ENCODE assay signal across 8 cellular contexts in genomic region chr19:17074628-17075034, GRCh38.
DNase-seq lines count a peak whose midpoint lies in the region; ATAC-seq and TF ChIP-seq lines count a peak whose summit lies in the region.

No MANE protein-coding gene starts in this region.

- no peaks in the 10 kb centered on the region for H3K27me3 Mint-ChIP-seq in T-helper 1 cell treated with Interleukin-12 subunit alpha and Interleukin-12 subunit beta and Interleukin-4 antibody, amounts not matched to agents 30 μg/mL and 1 μg/mL, for 36 hours (ENCODE audit: low read depth)

- CTCF ChIA-PET in RWPE1 (lab: Yijun Ruan, JAX): interaction anchor here (0.5 kb wide), 1 partner anchor 82 kb away, joined by 3 read pairs; no protein-coding TSS in a partner anchor

- ATAC-seq in GM18520 (IDR thresholded peaks at IDR 0.05; ENCODE audit: unreplicated experiment): no peak

- peaks cover 46% of the 10 kb centered on the region for H3K4me1 Mint-ChIP-seq in T-helper 1 cell treated with Interleukin-12 subunit alpha and Interleukin-12 subunit beta and Interleukin-4 antibody, amounts not matched to agents 30 μg/mL and 1 μg/mL, for 36 hours (ENCODE audit: low read depth)

- H3K27ac ChIP-seq in RWPE1: peak overlapping the region; percentile 95

- H3K27ac Mint-ChIP-seq in T-helper 1 cell treated with Interleukin-12 subunit alpha and Interleukin-12 subunit beta and Interleukin-4 antibody, amounts not matched to agents 30 μg/mL and 1 μg/mL, for 36 hours: peak overlapping the region; percentile 97

- TF ChIP-seq CTCF in RWPE1 (conservative IDR thresholded peaks at IDR 0.05; ENCODE audit: low read depth) (no peak), fibroblast of mammary gland (conservative IDR thresholded peaks at IDR 0.05; ENCODE audit: control insufficient read depth, insufficient read depth, low read depth, low read length) (no peak)

- POLR2A ChIA-PET in RWPE1 (lab: Yijun Ruan, JAX; ENCODE audit: low non-redundant PET): no interaction called here

- peak overlapping the region; percentile 100 for H3K4me3 Mint-ChIP-seq in T-helper 1 cell treated with Interleukin-12 subunit alpha and Interleukin-12 subunit beta and Interleukin-4 antibody, amounts not matched to agents 30 μg/mL and 1 μg/mL, for 36 hours

- peaks cover 24% of the 10 kb centered on the region for H3K36me3 Mint-ChIP-seq in T-helper 1 cell treated with Interleukin-12 subunit alpha and Interleukin-12 subunit beta and Interleukin-4 antibody, amounts not matched to agents 30 μg/mL and 1 μg/mL, for 36 hours (ENCODE audit: low read depth)

- DNase-seq in T-helper 1 cell: no peak
- no peak for DNase-seq in RWPE1 (ENCODE audit: low spot score)
- no peak for DNase-seq in fibroblast of mammary gland (ENCODE audit: low read depth)
- DNase-seq in skeletal muscle cell (ENCODE audit: low read depth): no peak
- DNase-seq in HCEC 1CT: no peak
- no peak for DNase-seq in stimulated activated naive CD4-positive, alpha-beta T cell treated with Interleukin-2 at 50 U/mL for 16 hours (lab: John Stamatoyannopoulos, UW)

- no peaks in the 10 kb centered on the region for H3K9me3 Mint-ChIP-seq in T-helper 1 cell treated with Interleukin-12 subunit alpha and Interleukin-12 subunit beta and Interleukin-4 antibody, amounts not matched to agents 30 μg/mL and 1 μg/mL, for 36 hours

- peak overlapping the region; percentile 86 for H3K4me3 ChIP-seq in fibroblast of mammary gland (ENCODE audit: control insufficient read depth, low read depth, low read length)
- H3K4me3 ChIP-seq in skeletal muscle cell (ENCODE audit: low read depth, low read length): peak overlapping the region; percentile 79
